Comparison of ENCODE assay signal across 1 cellular context in the genomic region with DNA sequence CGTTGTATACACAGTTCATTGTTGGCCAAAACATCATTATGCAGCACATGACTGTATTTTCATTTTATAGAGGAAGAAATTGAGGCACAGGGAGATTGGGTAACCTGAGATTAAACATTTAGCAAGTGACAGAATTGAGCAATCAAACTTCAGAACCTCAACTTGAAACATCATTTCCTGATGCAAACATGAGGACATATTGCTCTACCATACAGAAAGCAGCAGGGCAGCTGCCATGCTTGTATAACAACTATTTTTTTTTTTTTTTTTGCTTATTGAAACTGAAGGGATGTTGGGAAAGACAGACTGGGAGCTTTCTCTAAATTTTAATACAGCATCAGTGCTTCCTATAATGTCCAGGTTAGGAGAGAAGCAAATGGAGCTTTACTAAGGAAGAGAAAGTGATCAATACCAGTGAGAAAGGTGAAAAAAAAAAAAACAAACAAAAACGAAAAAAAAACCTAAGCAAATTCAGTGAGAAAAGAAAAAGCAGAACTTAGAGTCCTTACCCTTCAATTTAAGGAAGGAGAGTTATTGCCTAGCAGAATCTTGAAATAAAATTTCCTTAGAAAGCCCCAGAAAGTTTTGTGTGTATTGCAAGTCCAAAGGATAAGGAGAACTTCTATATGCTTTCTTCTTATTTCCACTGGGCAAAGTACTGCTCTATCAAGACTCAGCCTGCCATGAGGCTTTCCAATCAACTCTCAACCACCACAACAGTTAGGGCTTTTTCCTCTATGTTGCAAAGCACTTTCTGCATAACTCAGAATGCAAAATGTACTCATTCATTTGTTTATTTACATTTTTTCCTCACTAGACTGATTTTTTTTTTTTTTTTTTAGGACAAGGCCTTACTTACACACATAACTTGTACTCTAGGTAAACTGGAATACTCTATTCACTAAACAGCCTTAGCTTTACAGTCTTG.
TF ChIP-seq lines count a peak whose summit lies in the region.

No MANE protein-coding gene starts in this region.

TF ChIP-seq in IMR-90, 13 proteins besides CTCF, POLR2A, EP300 and RAD21:
- TF ChIP-seq MAFK (IDR thresholded peaks at IDR 0.05; ENCODE audit: low read depth, low read length) (no peak), MXI1 (IDR thresholded peaks at IDR 0.05; ENCODE audit: borderline replicate concordance, low read depth, low read length) (no peak), CEBPB (IDR thresholded peaks at IDR 0.05; ENCODE audit: low read depth, low read length) (no peak), RFX5 (IDR thresholded peaks at IDR 0.05; ENCODE audit: low read depth, low read length) (no peak)
- TF ChIP-seq, protein P1, sequence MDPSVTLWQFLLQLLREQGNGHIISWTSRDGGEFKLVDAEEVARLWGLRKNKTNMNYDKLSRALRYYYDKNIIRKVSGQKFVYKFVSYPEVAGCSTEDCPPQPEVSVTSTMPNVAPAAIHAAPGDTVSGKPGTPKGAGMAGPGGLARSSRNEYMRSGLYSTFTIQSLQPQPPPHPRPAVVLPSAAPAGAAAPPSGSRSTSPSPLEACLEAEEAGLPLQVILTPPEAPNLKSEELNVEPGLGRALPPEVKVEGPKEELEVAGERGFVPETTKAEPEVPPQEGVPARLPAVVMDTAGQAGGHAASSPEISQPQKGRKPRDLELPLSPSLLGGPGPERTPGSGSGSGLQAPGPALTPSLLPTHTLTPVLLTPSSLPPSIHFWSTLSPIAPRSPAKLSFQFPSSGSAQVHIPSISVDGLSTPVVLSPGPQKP (IDR thresholded peaks at IDR 0.05; ENCODE audit: borderline replicate concordance, low read depth, low read length) = no peak
